ENCODE assay signal across 8 cellular contexts in genomic region chr1:15975805-15976680, GRCh38. TPM values are rescaled to one million over a fixed set of nuclear protein-coding genes. Genes with fewer than 3 reads are reported as not detected.
A peak's percentile ranks its signal among the peaks of the same experiment; 100 is the strongest.
DNase-seq lines count a peak whose midpoint lies in the region; ATAC-seq lines count a peak whose summit lies in the region.

Gene ZBTB17, minus strand, starts transcription at chr1:15976101. Its CDS starts 27,606 bp downstream, at chr1:15948495.

- H3K9me3 Mint-ChIP-seq in activated T-helper 1 cell treated with anti-CD3 and anti-CD28 coated beads, Interleukin-12 subunit alpha, Interleukin-12 subunit beta, Interleukin-2, Interleukin-4 antibody, amounts not matched to agents 30 ng/mL and 10 ng/mL and 1 ng/mL, durations not matched to agents 14 hours and 24 hours and 36 hours = no peaks in the 10 kb centered on the region
- peaks cover 0 to 1% (median 0%) of the 10 kb centered on the region in 7 donors for H3K9me3 Mint-ChIP-seq in naive B cell
- H3K9me3 Mint-ChIP-seq in stimulated activated effector memory CD8-positive, alpha-beta T cell treated with anti-CD3 and anti-CD28 coated beads, Interleukin-12 subunit alpha, Interleukin-12 subunit beta, amount 100 ng/mL, for 72 hours = no peaks in the 10 kb centered on the region

- H3K4me3 Mint-ChIP-seq in activated T-helper 1 cell treated with anti-CD3 and anti-CD28 coated beads, Interleukin-12 subunit alpha, Interleukin-12 subunit beta, Interleukin-2, Interleukin-4 antibody, amounts not matched to agents 30 ng/mL and 10 ng/mL and 1 ng/mL, durations not matched to agents 14 hours and 24 hours and 36 hours = peak within 1 kb of the TSS; percentile 89
- H3K4me3 Mint-ChIP-seq in naive B cell = peak within 1 kb of the TSS; percentile 87 to 97 (median 96)
- peak within 1 kb of the TSS; percentile 87 for H3K4me3 Mint-ChIP-seq in stimulated activated effector memory CD8-positive, alpha-beta T cell treated with anti-CD3 and anti-CD28 coated beads, Interleukin-12 subunit alpha, Interleukin-12 subunit beta, amount 100 ng/mL, for 72 hours

- H3K27ac Mint-ChIP-seq in activated T-helper 1 cell treated with anti-CD3 and anti-CD28 coated beads, Interleukin-12 subunit alpha, Interleukin-12 subunit beta, Interleukin-2, Interleukin-4 antibody, amounts not matched to agents 30 ng/mL and 10 ng/mL and 1 ng/mL, durations not matched to agents 14 hours and 24 hours and 36 hours = peak within 1 kb of the TSS; percentile 93
- peak within 1 kb of the TSS; percentile 87 to 98 (median 94) for H3K27ac Mint-ChIP-seq in naive B cell
- H3K27ac Mint-ChIP-seq in stimulated activated effector memory CD8-positive, alpha-beta T cell treated with anti-CD3 and anti-CD28 coated beads, Interleukin-12 subunit alpha, Interleukin-12 subunit beta, amount 100 ng/mL, for 72 hours = peak within 1 kb of the TSS; percentile 96

- in situ Hi-C loops in GM23248 (cut with MboI) = no loop called here

- peaks cover 2% of the 10 kb centered on the region for H3K27me3 Mint-ChIP-seq in activated T-helper 1 cell treated with anti-CD3 and anti-CD28 coated beads, Interleukin-12 subunit alpha, Interleukin-12 subunit beta, Interleukin-2, Interleukin-4 antibody, amounts not matched to agents 30 ng/mL and 10 ng/mL and 1 ng/mL, durations not matched to agents 14 hours and 24 hours and 36 hours (ENCODE audit: insufficient read depth)
- peaks cover 0 to 3% (median 0%) of the 10 kb centered on the region in 3 donors for H3K27me3 Mint-ChIP-seq in naive B cell

- H3K4me2 ChIP-seq in GM23248 (ENCODE audit: unreplicated experiment) = peak within 1 kb of the TSS; percentile 92

- H3K4me3 ChIP-seq in GM23248 = peak within 1 kb of the TSS; percentile 86

- H3K36me3 Mint-ChIP-seq in activated T-helper 1 cell treated with anti-CD3 and anti-CD28 coated beads, Interleukin-12 subunit alpha, Interleukin-12 subunit beta, Interleukin-2, Interleukin-4 antibody, amounts not matched to agents 30 ng/mL and 10 ng/mL and 1 ng/mL, durations not matched to agents 14 hours and 24 hours and 36 hours (ENCODE audit: low read depth) = peaks cover 28% of the 10 kb centered on the region
- peaks cover 0 to 13% of the 10 kb centered on the region in 2 donors for H3K36me3 Mint-ChIP-seq in naive B cell
- H3K36me3 Mint-ChIP-seq in stimulated activated effector memory CD8-positive, alpha-beta T cell treated with anti-CD3 and anti-CD28 coated beads, Interleukin-12 subunit alpha, Interleukin-12 subunit beta, amount 100 ng/mL, for 72 hours = peaks cover 46% of the 10 kb centered on the region

- peaks cover 7% of the 10 kb centered on the region for H3K4me1 ChIP-seq in GM23248 (ENCODE audit: insufficient read depth)

- WGBS in GM23248 (ENCODE audit: low coverage in 1 of 2, low lambda C conversion rate in 2 of 2, missing lambda C conversion rate in 2 of 2), 2 experiments = 10 to 15% methylated on average over 31 to 46 of the region's 47 CpGs

- H3K36me3 ChIP-seq in GM23248 (ENCODE audit: low read depth) = 0 out of 2 replicates have a peak, but pooled peaks cover 5% of the 10 kb centered on the region

- H3K79me2 ChIP-seq in GM23248 (ENCODE audit: insufficient read depth) = peaks cover 44% of the 10 kb centered on the region

- no peaks in the 10 kb centered on the region for H4K20me1 ChIP-seq in GM23248 (ENCODE audit: insufficient read depth)

- H2AFZ ChIP-seq in GM23248 = peak within 1 kb of the TSS; percentile 93

- peak; percentile 85 to 90 for ATAC-seq in naive B cell (ENCODE audit: low read depth in 2 of 2)
- peak; percentile 90 for ATAC-seq in stimulated activated effector memory CD8-positive, alpha-beta T cell treated with anti-CD3 and anti-CD28 coated beads, Interleukin-12 subunit alpha, Interleukin-12 subunit beta, amount 100 ng/mL, for 72 hours

- peak within 1 kb of the TSS; percentile 83 for H3K9ac ChIP-seq in GM23248

- peak; percentile 83 for DNase-seq in DMS79 (lab: John Stamatoyannopoulos, UW)
- DNase-seq in GM23248 = peak; percentile 99
- DNase-seq in LHCN-M2 (ENCODE audit: low read depth) = peak; percentile 88
- DNase-seq in RPMI7951 (ENCODE audit: low read depth) = peak; percentile 89
- DNase-seq in activated T-helper 1 cell treated with anti-CD3 and anti-CD28 coated beads, Interleukin-12 subunit alpha, Interleukin-12 subunit beta, Interleukin-2, Interleukin-4 antibody, amounts not matched to agents 30 ng/mL and 10 ng/mL and 1 ng/mL, durations not matched to agents 14 hours and 24 hours and 36 hours (ENCODE audit: low spot score) = peak; percentile 94
- DNase-seq in fibroblast of gingiva (ENCODE audit: low read depth) = peak; percentile 86
- DNase-seq in naive B cell = peak; percentile 92
- DNase-seq in stimulated activated effector memory CD8-positive, alpha-beta T cell treated with anti-CD3 and anti-CD28 coated beads, Interleukin-12 subunit alpha, Interleukin-12 subunit beta, amount 100 ng/mL, for 72 hours (ENCODE audit: low spot score in 2 of 2) = peak; percentile 94 to 98

- H3K27me3 ChIP-seq in GM23248 (replicated peaks; ENCODE audit: insufficient read depth) = no peaks in the 10 kb centered on the region

- peaks cover 51% of the 10 kb centered on the region for H3K4me1 Mint-ChIP-seq in activated T-helper 1 cell treated with anti-CD3 and anti-CD28 coated beads, Interleukin-12 subunit alpha, Interleukin-12 subunit beta, Interleukin-2, Interleukin-4 antibody, amounts not matched to agents 30 ng/mL and 10 ng/mL and 1 ng/mL, durations not matched to agents 14 hours and 24 hours and 36 hours (ENCODE audit: low read depth)
- peaks cover 27 to 43% (median 38%) of the 10 kb centered on the region in 3 donors for H3K4me1 Mint-ChIP-seq in naive B cell
- peaks cover 44% of the 10 kb centered on the region for H3K4me1 Mint-ChIP-seq in stimulated activated effector memory CD8-positive, alpha-beta T cell treated with anti-CD3 and anti-CD28 coated beads, Interleukin-12 subunit alpha, Interleukin-12 subunit beta, amount 100 ng/mL, for 72 hours

- H3K9me2 ChIP-seq in GM23248 (ENCODE audit: insufficient read depth) = no peaks in the 10 kb centered on the region

- intact Hi-C loops in activated T-helper 1 cell treated with anti-CD3 and anti-CD28 coated beads, Interleukin-12 subunit alpha, Interleukin-12 subunit beta, Interleukin-2, Interleukin-4 antibody, amounts not matched to agents 30 ng/mL and 10 ng/mL and 1 ng/mL, durations not matched to agents 14 hours and 24 hours and 36 hours (cut with micrococcal nuclease) = loop anchor here (1.0 kb wide), 4 partner anchors 10 to 142 kb away; partner anchors contain the start of gene SPEN

- no peaks in the 10 kb centered on the region for H3K9me3 ChIP-seq in GM23248 (ENCODE audit: low read depth)

- no peaks in the 10 kb centered on the region for H3F3A ChIP-seq in GM23248 (ENCODE audit: insufficient read depth)

- peak within 1 kb of the TSS; percentile 70 for H3K27ac ChIP-seq in GM23248

RNA-seq across cellular contexts. Expression of gene ZBTB17, which starts in this region (rescaled TPM):
- total RNA-seq in GM23248 (2014; rRNA removed; shearing (Covaris generic)) = 33.2 and 50.7 TPM in 2 replicates
- polyA plus RNA-seq in GM23248 (2016; fragmentation: Nextera tagmentation; extraction: Ambion mirVana) (20.5 and 25.1 TPM in 2 replicates), naive B cell (ENCODE audit: low read depth in 6 of 6) (10 to 100 TPM in 3 of 6 donors, 1 to 10 TPM in 3; 3.6 to 34.9 (median 10.0) TPM)
- total RNA-seq in LHCN-M2 (2014; rRNA removed) = 37.0 and 44.4 TPM in 2 replicates
- polyA plus RNA-seq in LHCN-M2 (2012) = 26.2 TPM
- 20.8 and 26.3 TPM in 2 replicates for total RNA-seq in RPMI7951 (2014; rRNA removed; shearing (Covaris generic))
- total RNA-seq in activated T-helper 1 cell treated with anti-CD3 and anti-CD28 coated beads, Interleukin-12 subunit alpha, Interleukin-12 subunit beta, Interleukin-2, Interleukin-4 antibody, amounts not matched to agents 30 ng/mL and 10 ng/mL and 1 ng/mL, durations not matched to agents 14 hours and 24 hours and 36 hours = 62.6 and 68.8 TPM in 2 replicates

Comparison
In these comparisons a context has a peak if more than half of its experiments do, and no peak if none do; other contexts are left out.
1. Peak in every context shown above with its lines: DNase-seq, ATAC-seq, H3K4me3 ChIP-seq and H3K27ac ChIP-seq.